Comparison of ENCODE assay signal across 25 cellular contexts in genomic region chr9:1071730-1072129, GRCh38. TPM values are rescaled to one million over a fixed set of nuclear protein-coding genes. Genes with fewer than 3 reads are reported as not detected.
DNase-seq lines count a peak whose midpoint lies in the region; ATAC-seq, FAIRE-seq and TF ChIP-seq lines count a peak whose summit lies in the region.
"Had no signal": no experiment of that assay in that cellular context is flagged by ENCODE, and none has a peak within 500 bp of the region (broad histone marks: within the 10 kb centered on the region; RNA-seq: fewer than 3 reads in every experiment).

No MANE protein-coding gene starts in this region.

- no peaks in the 10 kb centered on the region for H3K9me3 ChIP-seq in body of pancreas
- H3K9me3 ChIP-seq: right atrium auricular region had no signal

- no peak for FAIRE-seq in GM12891 (lab: Jason Lieb, UNC)
- FAIRE-seq: K562 had no signal

- H3K36me3 Mint-ChIP-seq in activated T-cell treated with anti-CD3 and anti-CD28 coated beads, Interleukin-2, amount 50 U/mL, for 4 hours (ENCODE audit: insufficient read depth) = no peaks in the 10 kb centered on the region
- H3K36me3 Mint-ChIP-seq: CD4-positive, alpha-beta memory T cell had no signal

- no peak overlapping the region for H3K4me3 ChIP-seq in body of pancreas
- H3K4me3 ChIP-seq: K562, right atrium auricular region, SJCRH30 had no signal

- H3K4me1 Mint-ChIP-seq in activated T-cell treated with anti-CD3 and anti-CD28 coated beads, Interleukin-2, amount 50 U/mL, for 4 hours (ENCODE audit: low read depth) = no peaks in the 10 kb centered on the region
- H3K4me1 Mint-ChIP-seq: CD4-positive, alpha-beta memory T cell; central memory CD8-positive, alpha-beta T cell had no signal

- TF ChIP-seq POLR2A in GM12891 (IDR thresholded peaks at IDR 0.05; ENCODE audit: low read depth, low read length) (no peak), body of pancreas (IDR thresholded peaks at IDR 0.05) (no peak)

- no peaks in the 10 kb centered on the region for H3K27me3 ChIP-seq in body of pancreas
- H3K27me3 ChIP-seq: right atrium auricular region, SJCRH30 had no signal

- H3K36me3 ChIP-seq in body of pancreas (replicated peaks in 1 of 2; ENCODE audit: insufficient read depth in 1 of 2, low read depth in 2 of 2) = no peaks in the 10 kb centered on the region
- H3K36me3 ChIP-seq: right atrium auricular region, SJCRH30, WERI-Rb-1 had no signal

- H3K4me1 ChIP-seq in body of pancreas = no peaks in the 10 kb centered on the region
- H3K4me1 ChIP-seq: right atrium auricular region, SJCRH30 had no signal

- intact Hi-C loops in body of pancreas (cut with DNase I) = no loop called here

- peaks cover 10% of the 10 kb centered on the region for H3K27me3 Mint-ChIP-seq in activated T-cell treated with anti-CD3 and anti-CD28 coated beads, Interleukin-2, amount 50 U/mL, for 4 hours (ENCODE audit: low read depth)

- no peak for TF ChIP-seq CTCF in body of pancreas (IDR thresholded peaks at IDR 0.05)

- ATAC-seq in body of pancreas = no peak
- ATAC-seq in GM18907 (IDR thresholded peaks at IDR 0.05; ENCODE audit: unreplicated experiment) = no peak
- ATAC-seq in HG03354 (IDR thresholded peaks at IDR 0.05; ENCODE audit: poor library complexity, severe bottlenecking, unreplicated experiment) = no peak
- ATAC-seq in activated T-cell treated with anti-CD3 and anti-CD28 coated beads, Interleukin-2, amount 50 U/mL, for 4 hours = no peak
- no peak for ATAC-seq in GM21515 (IDR thresholded peaks at IDR 0.05; ENCODE audit: unreplicated experiment)
- ATAC-seq: K562, left ventricle myocardium superior had no signal

- H3K9me3 Mint-ChIP-seq in activated T-cell treated with anti-CD3 and anti-CD28 coated beads, Interleukin-2, amount 50 U/mL, for 4 hours = no peaks in the 10 kb centered on the region
- H3K9me3 Mint-ChIP-seq: central memory CD8-positive, alpha-beta T cell had no signal

- no peak for DNase-seq in GM12891 (ENCODE audit: insufficient read length, low spot score)
- DNase-seq in NCI-H2196 (lab: John Stamatoyannopoulos, UW; ENCODE audit: unreplicated experiment) = peak; percentile 91
- peak in 3 of 4 donors; percentile 16 to 37 (median 30) for DNase-seq in body of pancreas
- DNase-seq in mucosa of gallbladder (ENCODE audit: low spot score) = peak; percentile 84
- no peak for DNase-seq in activated T-cell treated with anti-CD3 and anti-CD28 coated beads, Interleukin-2, amount 50 U/mL, for 4 hours
- DNase-seq: activated CD4-positive, alpha-beta T cell treated with anti-CD3 and anti-CD28 coated beads, Interleukin-2, amount 50 U/mL, for 4 hours; activated naive CD4-positive, alpha-beta T cell treated with anti-CD3 and anti-CD28 coated beads for 36 hours; activated T-cell treated with anti-CD3 and anti-CD28 coated beads for 4 hours; anterior cingulate cortex; CD4-positive, alpha-beta memory T cell; effector CD4-positive, alpha-beta T cell; glutamatergic neuron; left ventricle myocardium superior; NCI-H1092; NCI-H446 treated with DMSO at 0.1 percent for 48 hours; occipital lobe; SJCRH30; WERI-Rb-1 had no signal

- no peak overlapping the region for H3K4me3 Mint-ChIP-seq in activated T-cell treated with anti-CD3 and anti-CD28 coated beads, Interleukin-2, amount 50 U/mL, for 4 hours
- H3K4me3 Mint-ChIP-seq: activated naive CD4-positive, alpha-beta T cell treated with anti-CD3 and anti-CD28 coated beads for 36 hours; CD4-positive, alpha-beta memory T cell; central memory CD8-positive, alpha-beta T cell had no signal

- H3K27ac ChIP-seq in body of pancreas = no peak overlapping the region
- H3K27ac ChIP-seq: right atrium auricular region, SJCRH30, WERI-Rb-1 had no signal

- WGBS in body of pancreas, 2 donors = 39 to 43% methylated on average over 3 of the region's 3 CpGs

TF ChIP-seq in GM12891, 5 proteins besides CTCF, POLR2A, EP300 and RAD21:
- TF ChIP-seq POU2F2 (IDR thresholded peaks at IDR 0.05; ENCODE audit: low read depth, low read length) = no peak
- TF ChIP-seq SPI1 (IDR thresholded peaks at IDR 0.05; ENCODE audit: low read depth, low read length) = peak; percentile 33; the same call in 1 of the 2 replicates
- TF ChIP-seq PAX5 (IDR thresholded peaks at IDR 0.05; ENCODE audit: insufficient read depth, low read length, severe bottlenecking) = no peak

RNA-seq across cellular contexts. Expression of gene DMRT2, which starts 21.6 kb away (rescaled TPM):
- not detected for polyA plus RNA-seq in GM12891 (2012; ENCODE audit: low read depth, missing spikeins)
- total RNA-seq in body of pancreas (1 to 10 TPM in 1 of 2 donors, not detected in 1; 4.0 TPM), mucosa of gallbladder (not detected)
- not detected for total RNA-seq in activated T-cell treated with anti-CD3 and anti-CD28 coated beads, Interleukin-2, amount 50 U/mL, for 4 hours
- total RNA-seq: activated naive CD4-positive, alpha-beta T cell treated with anti-CD3 and anti-CD28 coated beads for 36 hours; K562; right atrium auricular region; temporal lobe had no signal
- polyA plus RNA-seq: K562 had no signal

Comparison
In these comparisons a context has a peak if more than half of its experiments do, and no peak if none do; other contexts are left out.
1. DNase-seq: peak in NCI-H2196 (single experiment), body of pancreas (3 of 4) and mucosa of gallbladder (single experiment); none in GM12891 (single experiment) and activated T-cell treated with anti-CD3 and anti-CD28 coated beads, Interleukin-2, amount 50 U/mL, for 4 hours (single experiment).